In the genomic region with DNA sequence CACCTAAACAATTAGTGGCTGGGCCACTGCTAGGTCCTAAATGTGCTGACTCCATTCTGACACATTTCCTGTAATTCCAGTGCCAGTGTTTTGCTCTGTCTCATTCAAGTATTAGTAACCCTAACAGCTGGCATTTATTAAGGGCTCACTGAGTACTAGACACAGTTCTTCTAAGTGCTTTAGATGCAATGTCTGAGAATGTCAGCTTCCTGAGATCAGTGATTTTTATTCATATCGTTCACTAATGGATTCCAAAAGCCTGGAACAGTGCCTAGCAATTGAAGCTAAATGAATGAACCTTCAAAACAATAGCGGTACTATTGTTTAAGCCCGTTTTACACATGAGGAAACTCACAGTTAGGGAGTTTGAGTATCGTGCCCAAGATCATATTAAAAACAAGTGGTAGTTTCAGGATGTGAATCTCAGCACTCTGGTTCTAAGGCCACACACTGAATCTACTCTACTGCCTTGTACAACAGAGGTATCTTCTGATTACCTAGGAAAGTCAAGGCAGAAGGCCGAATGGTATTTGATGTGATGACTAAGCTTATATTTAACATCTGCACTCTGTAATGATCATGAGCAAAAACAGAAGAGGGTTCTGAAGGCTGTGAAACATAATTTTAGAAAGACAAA, we compare ENCODE assay signal across 13 cellular contexts.
DNase-seq lines count a peak whose midpoint lies in the region; ATAC-seq, FAIRE-seq and TF ChIP-seq lines count a peak whose summit lies in the region.
"Had no signal": no experiment of that assay in that cellular context is flagged by ENCODE, and none has a peak within 500 bp of the region (broad histone marks: within the 10 kb centered on the region; RNA-seq: fewer than 3 reads in every experiment).

No MANE protein-coding gene starts in this region.

- peak; percentile 31 for DNase-seq in MCF 10A (ENCODE audit: unreplicated experiment)
- DNase-seq in breast epithelium (ENCODE audit: low spot score in 2 of 2), result no peak
- DNase-seq in astrocyte of the cerebellum (ENCODE audit: low read depth), result peak; percentile 72
- DNase-seq in iPS-NIHi11 (ENCODE audit: low spot score), result peak; percentile 7
- DNase-seq in urothelium cell line (ENCODE audit: low spot score), result peak; percentile 4
- DNase-seq in activated naive CD8-positive, alpha-beta T cell treated with anti-CD3 and anti-CD28 coated beads for 36 hours, result no peak
- DNase-seq in stimulated activated CD8-positive, alpha-beta memory T cell treated with anti-CD3 and anti-CD28 coated beads, Interleukin-4, amount 100 ng/mL, for 48 hours, result no peak
- DNase-seq: ACHN; activated CD4-positive, alpha-beta memory T cell treated with anti-CD3 and anti-CD28 coated beads, Interleukin-2, amount 10 ng/mL, durations not matched to agents 7 days and 5 days; erythroblast; trophoblast cell had no signal

- POLR2A ChIA-PET in MCF 10A (lab: Yijun Ruan, JAX), result interaction anchor here (0.7 to 0.8 kb wide), 2 partner anchors 137 to 294 kb away, joined by 3 read pairs; no protein-coding TSS in a partner anchor

- no peak for FAIRE-seq in urothelium cell line (lab: Jason Lieb, UNC)

- H3K27ac Mint-ChIP-seq in MCF 10A (ENCODE audit: low read depth, unreplicated experiment), result peak overlapping the region; percentile 69
- H3K27ac Mint-ChIP-seq in activated naive CD8-positive, alpha-beta T cell treated with anti-CD3 and anti-CD28 coated beads for 36 hours, result no peak overlapping the region
- H3K27ac Mint-ChIP-seq: activated CD4-positive, alpha-beta memory T cell treated with anti-CD3 and anti-CD28 coated beads, Interleukin-2, amount 10 ng/mL, durations not matched to agents 7 days and 5 days had no signal

- ATAC-seq in HG03469 (IDR thresholded peaks at IDR 0.05; ENCODE audit: unreplicated experiment), result no peak

- no peak for TF ChIP-seq CTCF in MCF 10A (IDR thresholded peaks at IDR 0.05; ENCODE audit: unreplicated experiment)
- no peak for TF ChIP-seq CTCF in breast epithelium (IDR thresholded peaks at IDR 0.05)
- TF ChIP-seq CTCF in astrocyte of the cerebellum (IDR thresholded peaks at IDR 0.05; ENCODE audit: low read depth, low read length, missing control alignments), result no peak

- intact Hi-C loops in MCF 10A (cut with micrococcal nuclease) (no loop called here), breast epithelium (cut with DNase I; ENCODE audit: low total_unique reads) (no loop called here)

- no peaks in the 10 kb centered on the region for H3K36me3 ChIP-seq in breast epithelium

- CTCF ChIA-PET in MCF 10A (lab: Yijun Ruan, JAX), result no interaction called here

- H3K4me3 Mint-ChIP-seq in MCF 10A (ENCODE audit: unreplicated experiment), result no peak overlapping the region
- H3K4me3 Mint-ChIP-seq in activated naive CD8-positive, alpha-beta T cell treated with anti-CD3 and anti-CD28 coated beads for 36 hours, result no peak overlapping the region
- H3K4me3 Mint-ChIP-seq: activated CD4-positive, alpha-beta memory T cell treated with anti-CD3 and anti-CD28 coated beads, Interleukin-2, amount 10 ng/mL, durations not matched to agents 7 days and 5 days had no signal

- no peak overlapping the region for H3K4me3 ChIP-seq in breast epithelium
- no peak overlapping the region for H3K4me3 ChIP-seq in astrocyte of the cerebellum (ENCODE audit: low read depth, low read length)
- H3K4me3 ChIP-seq: skin epidermis had no signal

- no TSS peak for BruUV-seq in MCF 10A (replicated peaks; lab: Mats Ljungman, UMichigan)

- H3K36me3 Mint-ChIP-seq in MCF 10A (ENCODE audit: insufficient read depth, unreplicated experiment), result peaks cover 7% of the 10 kb centered on the region
- H3K36me3 Mint-ChIP-seq in activated naive CD8-positive, alpha-beta T cell treated with anti-CD3 and anti-CD28 coated beads for 36 hours, result no peaks in the 10 kb centered on the region

- in situ Hi-C loops in astrocyte of the cerebellum (cut with HindIII; ENCODE audit: low sequenced_read_pairs), result no loop called here

- peak overlapping the region in 1 of 2 donors; percentile 33 for H3K27ac ChIP-seq in breast epithelium

- no peaks in the 10 kb centered on the region for H3K4me1 ChIP-seq in breast epithelium

- peaks cover 10% of the 10 kb centered on the region for H3K4me1 Mint-ChIP-seq in MCF 10A (ENCODE audit: insufficient read depth, unreplicated experiment)
- H3K4me1 Mint-ChIP-seq in activated naive CD8-positive, alpha-beta T cell treated with anti-CD3 and anti-CD28 coated beads for 36 hours, result no peaks in the 10 kb centered on the region
- H3K4me1 Mint-ChIP-seq: activated CD4-positive, alpha-beta memory T cell treated with anti-CD3 and anti-CD28 coated beads, Interleukin-2, amount 10 ng/mL, durations not matched to agents 7 days and 5 days had no signal

- no peaks in the 10 kb centered on the region for H3K27me3 ChIP-seq in breast epithelium

- no peaks in the 10 kb centered on the region for H3K9me3 ChIP-seq in breast epithelium

- H3K9me3 Mint-ChIP-seq in MCF 10A (ENCODE audit: unreplicated experiment), result no peaks in the 10 kb centered on the region
- H3K9me3 Mint-ChIP-seq in activated naive CD8-positive, alpha-beta T cell treated with anti-CD3 and anti-CD28 coated beads for 36 hours, result no peaks in the 10 kb centered on the region
- H3K9me3 Mint-ChIP-seq: activated CD4-positive, alpha-beta memory T cell treated with anti-CD3 and anti-CD28 coated beads, Interleukin-2, amount 10 ng/mL, durations not matched to agents 7 days and 5 days had no signal

- no peaks in the 10 kb centered on the region for H3K27me3 Mint-ChIP-seq in MCF 10A (ENCODE audit: insufficient read depth, unreplicated experiment)
- no peaks in the 10 kb centered on the region for H3K27me3 Mint-ChIP-seq in activated naive CD8-positive, alpha-beta T cell treated with anti-CD3 and anti-CD28 coated beads for 36 hours
- H3K27me3 Mint-ChIP-seq: activated CD4-positive, alpha-beta memory T cell treated with anti-CD3 and anti-CD28 coated beads, Interleukin-2, amount 10 ng/mL, durations not matched to agents 7 days and 5 days had no signal

- TF ChIP-seq POLR2A in breast epithelium (IDR thresholded peaks at IDR 0.05), result no peak

Comparison
In these comparisons a context has a peak if more than half of its experiments do, and no peak if none do; other contexts are left out.
1. DNase-seq: peak in MCF 10A (single experiment), astrocyte of the cerebellum (single experiment), iPS-NIHi11 (single experiment) and urothelium cell line (single experiment); none in breast epithelium (0 of 2), activated naive CD8-positive, alpha-beta T cell treated with anti-CD3 and anti-CD28 coated beads for 36 hours (single experiment) and stimulated activated CD8-positive, alpha-beta memory T cell treated with anti-CD3 and anti-CD28 coated beads, Interleukin-4, amount 100 ng/mL, for 48 hours (single experiment).